ENCODE assay signal across 8 cellular contexts in genomic region chr17:78258323-78259229, GRCh38. TPM values are rescaled to one million over a fixed set of nuclear protein-coding genes. Genes with fewer than 3 reads are reported as not detected.
DNase-seq lines count a peak whose midpoint lies in the region; ATAC-seq, FAIRE-seq and TF ChIP-seq lines count a peak whose summit lies in the region.

No MANE protein-coding gene starts in this region.

- POLR2A ChIA-PET in GM10248 (lab: Yijun Ruan, JAX), result no interaction called here

- no peaks in the 10 kb centered on the region for H3K27me3 ChIP-seq in Peyer's patch
- no peaks in the 10 kb centered on the region for H3K27me3 ChIP-seq in lower lobe of right lung (ENCODE audit: low read depth)

- no peak for TF ChIP-seq CTCF in Peyer's patch (IDR thresholded peaks at IDR 0.05)
- no peak for TF ChIP-seq CTCF in lower lobe of right lung (IDR thresholded peaks at IDR 0.05)
- TF ChIP-seq CTCF in GM10248 (IDR thresholded peaks at IDR 0.05; ENCODE audit: control extremely low read depth, extremely low read depth, low read depth, missing control alignments), result no peak

- TF ChIP-seq POLR2A in Peyer's patch (IDR thresholded peaks at IDR 0.05), result no peak

- H3K4me1 Mint-ChIP-seq in stimulated activated memory B cell treated with anti-CD40 and anti-IgM and Interleukin-4, amounts not matched to agents 10 μg/mL and 1 μg/mL and 100 μg/mL, for 72 hours, result peaks cover 31% of the 10 kb centered on the region

- no peaks in the 10 kb centered on the region for H3K9me3 ChIP-seq in Peyer's patch
- H3K9me3 ChIP-seq in lower lobe of right lung, result no peaks in the 10 kb centered on the region

- H3K27ac Mint-ChIP-seq in stimulated activated memory B cell treated with anti-CD40 and anti-IgM and Interleukin-4, amounts not matched to agents 10 μg/mL and 1 μg/mL and 100 μg/mL, for 72 hours, result peak overlapping the region; percentile 2

- H3K36me3 Mint-ChIP-seq in stimulated activated memory B cell treated with anti-CD40 and anti-IgM and Interleukin-4, amounts not matched to agents 10 μg/mL and 1 μg/mL and 100 μg/mL, for 72 hours, result no peaks in the 10 kb centered on the region

- DNase-seq in COR-L47 (lab: John Stamatoyannopoulos, UW) (peak; percentile 96), Peyer's patch (peak in 2 of 3 donors; percentile 76 to 80), lower lobe of right lung (peak; percentile 86), GM10248 (ENCODE audit: extremely low spot score) (no peak), GM19239 (ENCODE audit: insufficient read length, low spot score) (no peak), urothelium cell line (ENCODE audit: low spot score) (no peak)
- peak; percentile 87 for DNase-seq in activated effector memory CD4-positive, alpha-beta T cell treated with anti-CD3 and anti-CD28 coated beads, Interleukin-2, amount 50 U/mL, for 16 hours

- no peaks in the 10 kb centered on the region for H3K36me3 ChIP-seq in Peyer's patch
- no peaks in the 10 kb centered on the region for H3K36me3 ChIP-seq in lower lobe of right lung

- intact Hi-C loops in lower lobe of right lung (cut with DNase I), result no loop called here

- H3K27ac ChIP-seq in Peyer's patch (peak overlapping the region; percentile 12 to 77 (median 39)), lower lobe of right lung (peak overlapping the region; percentile 87)

- no peaks in the 10 kb centered on the region for H3K9me3 Mint-ChIP-seq in stimulated activated memory B cell treated with anti-CD40 and anti-IgM and Interleukin-4, amounts not matched to agents 10 μg/mL and 1 μg/mL and 100 μg/mL, for 72 hours

- peak; percentile 26 to 61 for ATAC-seq in lower lobe of right lung
- peak; percentile 25 for ATAC-seq in stimulated activated memory B cell treated with anti-CD40 and anti-IgM and Interleukin-4, amounts not matched to agents 10 μg/mL and 1 μg/mL and 100 μg/mL, for 72 hours

- CTCF ChIA-PET in GM10248 (lab: Yijun Ruan, JAX), result interaction anchor here (1.0 to 4.5 kb wide), 7 partner anchors 9 to 174 kb away, joined by 3 to 19 read pairs (median 5); no protein-coding TSS in a partner anchor

- no peak for FAIRE-seq in GM19239 (lab: Jason Lieb, UNC)
- FAIRE-seq in urothelium cell line (lab: Jason Lieb, UNC), result no peak

- peaks cover 0 to 36% (median 18%) of the 10 kb centered on the region in 4 donors for H3K4me1 ChIP-seq in Peyer's patch
- peaks cover 61% of the 10 kb centered on the region for H3K4me1 ChIP-seq in lower lobe of right lung

- peak overlapping the region; percentile 16 for H3K4me3 Mint-ChIP-seq in stimulated activated memory B cell treated with anti-CD40 and anti-IgM and Interleukin-4, amounts not matched to agents 10 μg/mL and 1 μg/mL and 100 μg/mL, for 72 hours

- peaks cover 10% of the 10 kb centered on the region for H3K27me3 Mint-ChIP-seq in stimulated activated memory B cell treated with anti-CD40 and anti-IgM and Interleukin-4, amounts not matched to agents 10 μg/mL and 1 μg/mL and 100 μg/mL, for 72 hours

- H3K4me3 ChIP-seq in Peyer's patch, result peak overlapping the region in 2 of 4 donors; percentile 14 to 19
- H3K4me3 ChIP-seq in lower lobe of right lung, result peak overlapping the region; percentile 9

RNA-seq across cellular contexts. Expression of gene TMEM235, which starts 27.1 kb away (rescaled TPM):
- not detected for total RNA-seq in Peyer's patch
- total RNA-seq in lower lobe of right lung, result not detected

RNA-seq across cellular contexts. Expression of gene BIRC5, which starts 44.5 kb away (rescaled TPM):
- total RNA-seq in Peyer's patch (1 to 10 TPM; 2.4 to 6.5 (median 5.7) TPM), lower lobe of right lung (1.8 TPM)

Comparison
In these comparisons a context has a peak if more than half of its experiments do, and no peak if none do; other contexts are left out.
1. DNase-seq: peak in COR-L47 (single experiment), Peyer's patch (2 of 3), activated effector memory CD4-positive, alpha-beta T cell treated with anti-CD3 and anti-CD28 coated beads, Interleukin-2, amount 50 U/mL, for 16 hours (single experiment) and lower lobe of right lung (single experiment); none in GM10248 (single experiment), GM19239 (single experiment) and urothelium cell line (single experiment).